8 cellular contexts compared by ENCODE assay signal in genomic region chr20:60262967-60263603, GRCh38.
A peak's percentile ranks its signal among the peaks of the same experiment; 100 is the strongest.
DNase-seq lines count a peak whose midpoint lies in the region; ATAC-seq and TF ChIP-seq lines count a peak whose summit lies in the region.

No MANE protein-coding gene starts in this region.

- no peak overlapping the region for H3K4me3 Mint-ChIP-seq in CD4-positive, alpha-beta T cell
- no peak overlapping the region for H3K4me3 Mint-ChIP-seq in natural killer cell treated with Interleukin-12 subunit alpha and Interleukin-12 subunit beta and Interleukin-15 and Interleukin-18, amount 100 ng/mL, for 72 hours

- in situ Hi-C loops in brain microvascular endothelial cell (cut with HindIII; ENCODE audit: low pct_ligation_motif_present, low sequenced_read_pairs), result no loop called here

- no peaks in the 10 kb centered on the region for H3K36me3 ChIP-seq in brain microvascular endothelial cell (replicated peaks)
- no peaks in the 10 kb centered on the region for H3K36me3 ChIP-seq in upper lobe of right lung

- H3K4me1 ChIP-seq in upper lobe of right lung, result no peaks in the 10 kb centered on the region

- no peak overlapping the region for H3K27ac ChIP-seq in CD4-positive, alpha-beta T cell (ENCODE audit: low read depth, low read length)
- H3K27ac ChIP-seq in brain microvascular endothelial cell (no peak overlapping the region), upper lobe of right lung (no peak overlapping the region)

- H3K36me3 Mint-ChIP-seq in CD4-positive, alpha-beta T cell (ENCODE audit: low read depth), result no peaks in the 10 kb centered on the region
- H3K36me3 Mint-ChIP-seq in natural killer cell treated with Interleukin-12 subunit alpha and Interleukin-12 subunit beta and Interleukin-15 and Interleukin-18, amount 100 ng/mL, for 72 hours, result no peaks in the 10 kb centered on the region

- H3K9me3 ChIP-seq in CD4-positive, alpha-beta T cell (ENCODE audit: control insufficient read depth, low read length), result no peaks in the 10 kb centered on the region
- H3K9me3 ChIP-seq in upper lobe of right lung, result no peaks in the 10 kb centered on the region

- ATAC-seq in CD4-positive, alpha-beta T cell (ENCODE audit: poor library complexity), result peak; percentile 52
- peak; percentile 43 for ATAC-seq in HG03565 (IDR thresholded peaks at IDR 0.05; ENCODE audit: unreplicated experiment)
- peak in 1 of 2 donors; percentile 60 for ATAC-seq in natural killer cell treated with Interleukin-12 subunit alpha and Interleukin-12 subunit beta and Interleukin-15 and Interleukin-18, amount 100 ng/mL, for 72 hours
- ATAC-seq in upper lobe of right lung, result peak; percentile 82
- no peak for ATAC-seq in HG03439 (IDR thresholded peaks at IDR 0.05; ENCODE audit: unreplicated experiment)
- no peak for ATAC-seq in HG03378 (IDR thresholded peaks at IDR 0.05; ENCODE audit: unreplicated experiment)

- intact Hi-C loops in CD4-positive, alpha-beta T cell (cut with DNase I, micrococcal nuclease), result loop anchor here (1.0 to 2.0 kb wide), 3 partner anchors 52 to 313 kb away; no protein-coding TSS in a partner anchor
- intact Hi-C loops in upper lobe of right lung (cut with DNase I), result no loop called here

- no peaks in the 10 kb centered on the region for H3K27me3 ChIP-seq in CD4-positive, alpha-beta T cell (ENCODE audit: control insufficient read depth, insufficient read depth, low read length)
- H3K27me3 ChIP-seq in brain microvascular endothelial cell (replicated peaks) (no peaks in the 10 kb centered on the region), upper lobe of right lung (no peaks in the 10 kb centered on the region)

- DNase-seq in CD4-positive, alpha-beta T cell, result peak; percentile 22 to 63 (median 38)
- DNase-seq in T-helper 22 cell (ENCODE audit: low read depth) (peak; percentile 17), brain microvascular endothelial cell (no peak), upper lobe of right lung (no peak)
- DNase-seq in natural killer cell treated with Interleukin-12 subunit alpha and Interleukin-12 subunit beta and Interleukin-15 and Interleukin-18, amount 100 ng/mL, for 72 hours (ENCODE audit: low spot score), result peak; percentile 65

- no peaks in the 10 kb centered on the region for H3K27me3 Mint-ChIP-seq in CD4-positive, alpha-beta T cell
- no peaks in the 10 kb centered on the region for H3K27me3 Mint-ChIP-seq in natural killer cell treated with Interleukin-12 subunit alpha and Interleukin-12 subunit beta and Interleukin-15 and Interleukin-18, amount 100 ng/mL, for 72 hours

- H3K27ac Mint-ChIP-seq in CD4-positive, alpha-beta T cell, result no peak overlapping the region
- no peak overlapping the region for H3K27ac Mint-ChIP-seq in natural killer cell treated with Interleukin-12 subunit alpha and Interleukin-12 subunit beta and Interleukin-15 and Interleukin-18, amount 100 ng/mL, for 72 hours

- H3K4me3 ChIP-seq in brain microvascular endothelial cell (ENCODE audit: low read depth, low read length) (no peak overlapping the region), upper lobe of right lung (no peak overlapping the region)

- CTCF ChIA-PET in CD4-positive, alpha-beta T cell (lab: Charles Lee), result interaction anchor here (1.1 to 3.0 kb wide), 5 partner anchors 38 to 316 kb away, joined by 3 to 20 read pairs (median 4); no protein-coding TSS in a partner anchor

- peaks cover 29% of the 10 kb centered on the region for H3K4me1 Mint-ChIP-seq in CD4-positive, alpha-beta T cell (ENCODE audit: low read depth)
- H3K4me1 Mint-ChIP-seq in natural killer cell treated with Interleukin-12 subunit alpha and Interleukin-12 subunit beta and Interleukin-15 and Interleukin-18, amount 100 ng/mL, for 72 hours (ENCODE audit: low read depth in 2 of 2), result no peaks in the 10 kb centered on the region

- no peaks in the 10 kb centered on the region for H3K9me3 Mint-ChIP-seq in CD4-positive, alpha-beta T cell
- no peaks in the 10 kb centered on the region for H3K9me3 Mint-ChIP-seq in natural killer cell treated with Interleukin-12 subunit alpha and Interleukin-12 subunit beta and Interleukin-15 and Interleukin-18, amount 100 ng/mL, for 72 hours

- POLR2A ChIA-PET in CD4-positive, alpha-beta T cell (lab: Charles Lee), result interaction anchor here (0.9 kb wide), 1 partner anchor 9 kb away, joined by 3 read pairs; no protein-coding TSS in a partner anchor

- TF ChIP-seq CTCF in CD4-positive, alpha-beta T cell (IDR thresholded peaks at IDR 0.05), result peak; percentile 77
- peak; percentile 88 for TF ChIP-seq CTCF in brain microvascular endothelial cell (IDR thresholded peaks at IDR 0.05; ENCODE audit: low read depth, low read length, missing control alignments)
- peak; percentile 74 for TF ChIP-seq CTCF in upper lobe of right lung (IDR thresholded peaks at IDR 0.05)

Comparison
In these comparisons a context has a peak if more than half of its experiments do, and no peak if none do; other contexts are left out.
1. ATAC-seq: peak in CD4-positive, alpha-beta T cell (single experiment), HG03565 (single experiment) and upper lobe of right lung (single experiment); none in HG03439 (single experiment) and HG03378 (single experiment).
2. DNase-seq: peak in CD4-positive, alpha-beta T cell (10 of 10), T-helper 22 cell (single experiment) and natural killer cell treated with Interleukin-12 subunit alpha and Interleukin-12 subunit beta and Interleukin-15 and Interleukin-18, amount 100 ng/mL, for 72 hours (single experiment); none in brain microvascular endothelial cell (single experiment) and upper lobe of right lung (single experiment).
3. Peak in every context shown above with its lines, with median percentiles within 50 percentile points of each other: CTCF ChIP-seq.